8 cellular contexts compared by ENCODE assay signal in genomic region chr4:88007304-88008132, GRCh38.
DNase-seq lines count a peak whose midpoint lies in the region; ATAC-seq and TF ChIP-seq lines count a peak whose summit lies in the region.

PKD2 (plus strand) TSS chr4:88007635; CDS start chr4:88007734, 99 bp downstream.

- no peaks in the 10 kb centered on the region for H3K27me3 ChIP-seq in layer of hippocampus (ENCODE audit: control insufficient read depth, insufficient read depth, low read length)

- ATAC-seq in GM18505 (IDR thresholded peaks at IDR 0.05; ENCODE audit: unreplicated experiment) (peak; percentile 87), HG02943 (IDR thresholded peaks at IDR 0.05; ENCODE audit: low read depth, unreplicated experiment) (peak; percentile 84)

- peak within 1 kb of the TSS; percentile 77 for H3K27ac ChIP-seq in layer of hippocampus (ENCODE audit: low read depth, low read length)

- no peak for TF ChIP-seq CTCF in choroid plexus epithelial cell (conservative IDR thresholded peaks at IDR 0.05; ENCODE audit: low read depth, low read length)

- peak; percentile 53 for DNase-seq in 8988T
- peak; percentile 6 for DNase-seq in NCI-H2196 treated with DMSO at 0.1 percent for 48 hours (lab: John Stamatoyannopoulos, UW; ENCODE audit: unreplicated experiment)
- peak; percentile 62 to 74 for DNase-seq in activated CD4-positive, alpha-beta T cell treated with anti-CD3 and anti-CD28 coated beads for 24 hours (ENCODE audit: low read depth in 2 of 2)
- peak; percentile 75 for DNase-seq in choroid plexus epithelial cell (ENCODE audit: low read depth)
- peak; percentile 46 to 85 for DNase-seq in stimulated activated CD4-positive, alpha-beta T cell treated with anti-CD3 and anti-CD28 coated beads, Interleukin-1b, Interleukin-23, amount 100 ng/mL, for 4 hours (ENCODE audit: low read depth in 2 of 2)

- H3K4me3 ChIP-seq in choroid plexus epithelial cell (ENCODE audit: low read depth, low read length): peak within 1 kb of the TSS; percentile 79

- TF ChIP-seq POLR2A in GM18505 (IDR thresholded peaks at IDR 0.05; ENCODE audit: borderline replicate concordance, extremely low read depth, insufficient read depth, insufficient read length): peak; percentile 83

Comparison
In these comparisons a context has a peak if more than half of its experiments do, and no peak if none do; other contexts are left out.
1. Peak in every context shown above with its lines: DNase-seq, ATAC-seq, H3K4me3 ChIP-seq and H3K27ac ChIP-seq.
2. DNase-seq: peak in every context shown above with its lines; median percentile 75 in choroid plexus epithelial cell; 68 in activated CD4-positive, alpha-beta T cell treated with anti-CD3 and anti-CD28 coated beads for 24 hours; 66 in stimulated activated CD4-positive, alpha-beta T cell treated with anti-CD3 and anti-CD28 coated beads, Interleukin-1b, Interleukin-23, amount 100 ng/mL, for 4 hours; 53 in 8988T; 6 in NCI-H2196 treated with DMSO at 0.1 percent for 48 hours.